Comparison of ENCODE assay signal across 8 cellular contexts in genomic region chr21:25881524-25882376, GRCh38.
DNase-seq lines count a peak whose midpoint lies in the region; ATAC-seq, FAIRE-seq and TF ChIP-seq lines count a peak whose summit lies in the region.

No MANE protein-coding gene starts in this region.

- no peaks in the 10 kb centered on the region for H3K79me1 ChIP-seq in H1 (ENCODE audit: low read depth, low read length)

- no peak overlapping the region; the same call in 1 of the 2 replicates for H4K8ac ChIP-seq in H1 (ENCODE audit: extremely low read depth, insufficient read depth, low read length)

- no peak for TF ChIP-seq POLR2A in H1 (IDR thresholded peaks at IDR 0.05; ENCODE audit: control extremely low read depth in 1 of 2, low read depth in 2 of 2, low read length in 2 of 2)

- no peak overlapping the region for H2AFZ ChIP-seq in H1 (ENCODE audit: low read length)

- TF ChIP-seq EP300 in H1 (IDR thresholded peaks at IDR 0.05; ENCODE audit: borderline replicate concordance in 1 of 2, low read depth in 2 of 2, low read length in 2 of 2): no peak

- TF ChIP-seq RAD21 in H1 (IDR thresholded peaks at IDR 0.05 in 1 of 2, conservative IDR thresholded peaks at IDR 0.05 in 1 of 2; ENCODE audit: low read depth in 2 of 2, low read length in 2 of 2): peak; percentile 81 to 86

- no peaks in the 10 kb centered on the region for H3K4me1 ChIP-seq in CD8-positive, alpha-beta memory T cell (ENCODE audit: insufficient read depth, low read length)
- H3K4me1 ChIP-seq in H1 (replicated peaks in 1 of 4; ENCODE audit: control insufficient read depth in 3 of 4, insufficient read depth in 4 of 4, low read length in 3 of 4) (no peaks in the 10 kb centered on the region), mucosa of descending colon (ENCODE audit: low read depth) (peaks cover 24% of the 10 kb centered on the region)

- no peak overlapping the region for H3K4me3 Mint-ChIP-seq in CD8-positive, alpha-beta memory T cell
- no peak overlapping the region for H3K4me3 Mint-ChIP-seq in activated CD8-positive, alpha-beta T cell treated with anti-CD3 and anti-CD28 coated beads for 36 hours
- H3K4me3 Mint-ChIP-seq in stimulated activated memory B cell treated with anti-CD40 and anti-IgM and Interleukin-4, amounts not matched to agents 10 μg/mL and 1 μg/mL and 100 μg/mL, for 72 hours: no peak overlapping the region

- H3K27ac ChIP-seq in CD8-positive, alpha-beta memory T cell (ENCODE audit: low read depth, low read length): no peak overlapping the region
- no peak overlapping the region for H3K27ac ChIP-seq in H1 (ENCODE audit: low read depth, low read length)

- H3K14ac ChIP-seq in H1 (ENCODE audit: insufficient read length): no peak overlapping the region

- peak; percentile 88 for ATAC-seq in HG03280 (IDR thresholded peaks at IDR 0.05; ENCODE audit: unreplicated experiment)
- ATAC-seq in activated CD8-positive, alpha-beta T cell treated with anti-CD3 and anti-CD28 coated beads for 36 hours: peak; percentile 83
- ATAC-seq in mucosa of descending colon: peak; percentile 75
- peak; percentile 65 for ATAC-seq in stimulated activated memory B cell treated with anti-CD40 and anti-IgM and Interleukin-4, amounts not matched to agents 10 μg/mL and 1 μg/mL and 100 μg/mL, for 72 hours

- intact Hi-C loops in activated CD8-positive, alpha-beta T cell treated with anti-CD3 and anti-CD28 coated beads for 36 hours (cut with micrococcal nuclease): loop anchor here (5.0 to 10.0 kb wide), 2 partner anchors 286 to 833 kb away; no protein-coding TSS in a partner anchor
- intact Hi-C loops in mucosa of descending colon (cut with DNase I, micrococcal nuclease): no loop called here

- peaks cover 2 to 8% of the 10 kb centered on the region in 2 donors for H3K27me3 Mint-ChIP-seq in CD8-positive, alpha-beta memory T cell
- no peaks in the 10 kb centered on the region for H3K27me3 Mint-ChIP-seq in activated CD8-positive, alpha-beta T cell treated with anti-CD3 and anti-CD28 coated beads for 36 hours
- no peaks in the 10 kb centered on the region for H3K27me3 Mint-ChIP-seq in stimulated activated memory B cell treated with anti-CD40 and anti-IgM and Interleukin-4, amounts not matched to agents 10 μg/mL and 1 μg/mL and 100 μg/mL, for 72 hours

- H2BK20ac ChIP-seq in H1 (ENCODE audit: low read length): no peak overlapping the region

- no peak overlapping the region for H2AK5ac ChIP-seq in H1 (ENCODE audit: low read depth, low read length)

- H3K79me2 ChIP-seq in H1 (ENCODE audit: control insufficient read depth in 1 of 2, insufficient read depth in 2 of 2, low read length in 2 of 2): no peaks in the 10 kb centered on the region

- H3K27me3 ChIP-seq in CD8-positive, alpha-beta memory T cell (ENCODE audit: insufficient read depth, low read length, poor library complexity, severe bottlenecking): no peaks in the 10 kb centered on the region
- H3K27me3 ChIP-seq in H1 (replicated peaks in 1 of 4; ENCODE audit: control insufficient read depth in 3 of 4, extremely low read depth in 1 of 4, insufficient read depth in 3 of 4, low read length in 3 of 4): no peaks in the 10 kb centered on the region

- H2BK12ac ChIP-seq in H1 (ENCODE audit: low read depth, low read length): no peak overlapping the region

- no peaks in the 10 kb centered on the region for H3K36me3 ChIP-seq in CD8-positive, alpha-beta memory T cell (ENCODE audit: insufficient read depth, low read length)
- H3K36me3 ChIP-seq in H1 (ENCODE audit: control insufficient read depth in 2 of 4, insufficient read depth in 4 of 4, low read length in 3 of 4) (peaks cover 4 to 31% (median 17%) of the 10 kb centered on the region in 4 experiments; a peak in 7 of 8 replicates), mucosa of descending colon (ENCODE audit: low read depth) (no peaks in the 10 kb centered on the region)

- POLR2A ChIA-PET in CD8-positive, alpha-beta memory T cell (lab: Charles Lee): no interaction called here
- POLR2A ChIA-PET in activated CD8-positive, alpha-beta T cell treated with anti-CD3 and anti-CD28 coated beads for 36 hours (lab: Charles Lee): no interaction called here
- POLR2A ChIA-PET in H1 (lab: Charles Lee; ENCODE audit: partially characterized antibody): no interaction called here

- WGBS in H1 (ENCODE audit: extremely low coverage in 1 of 2, insufficient coverage in 1 of 2, insufficient read length in 1 of 2, insufficient replicate concordance in 2 of 2, low coverage in 1 of 2, low lambda C conversion rate in 2 of 2, missing lambda C conversion rate in 1 of 2), 2 experiments: 71% methylated on average over 17 of the region's 17 CpGs; no CpG with 5 or more reads in 1 of the 2 experiments

- no peak overlapping the region for H2BK15ac ChIP-seq in H1 (ENCODE audit: low read length)

- no peak overlapping the region for H3K4me3 ChIP-seq in CD8-positive, alpha-beta memory T cell (ENCODE audit: low read length)
- H3K4me3 ChIP-seq in H1 (ENCODE audit: extremely low read depth in 1 of 4, insufficient read depth in 2 of 4, low read depth in 3 of 4, low read length in 4 of 4): no peak overlapping the region
- no peak overlapping the region for H3K4me3 ChIP-seq in mucosa of descending colon

- peak; percentile 11 to 64 (median 32) for DNase-seq in CD8-positive, alpha-beta memory T cell
- peak; percentile 35 for DNase-seq in GM19240 (ENCODE audit: insufficient read length, low spot score)
- DNase-seq in NCI-H82 (lab: John Stamatoyannopoulos, UW): peak; percentile 77
- peak; percentile 75 for DNase-seq in activated CD8-positive, alpha-beta T cell treated with anti-CD3 and anti-CD28 coated beads for 36 hours
- peak in 1 of 2 experiments; percentile 80 for DNase-seq in H1 (ENCODE audit: low read depth in 1 of 2, low spot score in 2 of 2)
- DNase-seq in mucosa of descending colon: peak; percentile 58 to 79 (median 72)

- peaks cover 0 to 4% (median 0%) of the 10 kb centered on the region in 3 donors for H3K4me1 Mint-ChIP-seq in CD8-positive, alpha-beta memory T cell
- H3K4me1 Mint-ChIP-seq in activated CD8-positive, alpha-beta T cell treated with anti-CD3 and anti-CD28 coated beads for 36 hours (ENCODE audit: low read depth): no peaks in the 10 kb centered on the region
- H3K4me1 Mint-ChIP-seq in stimulated activated memory B cell treated with anti-CD40 and anti-IgM and Interleukin-4, amounts not matched to agents 10 μg/mL and 1 μg/mL and 100 μg/mL, for 72 hours: no peaks in the 10 kb centered on the region

- H2BK5ac ChIP-seq in H1 (ENCODE audit: low read depth, low read length): no peak overlapping the region

- no peak overlapping the region for H3K4ac ChIP-seq in H1 (replicated peaks; ENCODE audit: insufficient read length, low read depth, low read length)

- peaks cover 0 to 2% of the 10 kb centered on the region in 2 experiments for H4K20me1 ChIP-seq in H1 (replicated peaks in 1 of 2; ENCODE audit: control insufficient read depth in 1 of 2, insufficient read depth in 2 of 2, low read length in 2 of 2)

- FAIRE-seq in H1 (lab: Jason Lieb, UNC): peak; percentile 95

- no peak overlapping the region for H3K9ac ChIP-seq in H1 (replicated peaks in 1 of 4; ENCODE audit: extremely low read depth in 1 of 4, low read depth in 3 of 4, low read length in 3 of 4)

- H3K23me2 ChIP-seq in H1 (ENCODE audit: low read depth, low read length): no peaks in the 10 kb centered on the region

- peaks cover 0 to 2% (median 0%) of the 10 kb centered on the region in 5 donors for H3K9me3 Mint-ChIP-seq in CD8-positive, alpha-beta memory T cell
- H3K9me3 Mint-ChIP-seq in activated CD8-positive, alpha-beta T cell treated with anti-CD3 and anti-CD28 coated beads for 36 hours: no peaks in the 10 kb centered on the region
- no peaks in the 10 kb centered on the region for H3K9me3 Mint-ChIP-seq in stimulated activated memory B cell treated with anti-CD40 and anti-IgM and Interleukin-4, amounts not matched to agents 10 μg/mL and 1 μg/mL and 100 μg/mL, for 72 hours

- CTCF ChIA-PET in CD8-positive, alpha-beta memory T cell (lab: Charles Lee): interaction anchor here (1.7 to 2.0 kb wide), 2 partner anchors 14 to 18 kb away, joined by 3 to 5 read pairs; no protein-coding TSS in a partner anchor
- CTCF ChIA-PET in activated CD8-positive, alpha-beta T cell treated with anti-CD3 and anti-CD28 coated beads for 36 hours (lab: Charles Lee): interaction anchor here (0.7 to 1.9 kb wide), 17 partner anchors 9 to 836 kb away, joined by 3 to 5 read pairs (median 3); no protein-coding TSS in a partner anchor
- CTCF ChIA-PET in H1 (lab: Charles Lee; ENCODE audit: partially characterized antibody): interaction anchor here (0.6 to 2.1 kb wide), 16 partner anchors 9 to 565 kb away, joined by 3 to 11 read pairs (median 3); no protein-coding TSS in a partner anchor

- TF ChIP-seq CTCF in activated CD8-positive, alpha-beta T cell treated with anti-CD3 and anti-CD28 coated beads for 36 hours (IDR thresholded peaks at IDR 0.05): peak; percentile 89
- peak; percentile 82 to 92 (median 91) for TF ChIP-seq CTCF in H1 (IDR thresholded peaks at IDR 0.05; ENCODE audit: control extremely low read depth in 1 of 3, insufficient read depth in 1 of 3, low read depth in 1 of 3, low read length in 3 of 3)
- TF ChIP-seq CTCF in mucosa of descending colon (IDR thresholded peaks at IDR 0.05): peak; percentile 89

- H3K27ac Mint-ChIP-seq in CD8-positive, alpha-beta memory T cell: peak overlapping the region in 1 of 8 donors; percentile 5
- no peak overlapping the region for H3K27ac Mint-ChIP-seq in activated CD8-positive, alpha-beta T cell treated with anti-CD3 and anti-CD28 coated beads for 36 hours
- H3K27ac Mint-ChIP-seq in stimulated activated memory B cell treated with anti-CD40 and anti-IgM and Interleukin-4, amounts not matched to agents 10 μg/mL and 1 μg/mL and 100 μg/mL, for 72 hours: no peak overlapping the region

- H3K4me2 ChIP-seq in H1 (ENCODE audit: insufficient read depth in 1 of 2, low read depth in 2 of 2, low read length in 2 of 2): no peak overlapping the region

- H4K91ac ChIP-seq in H1 (replicated peaks; ENCODE audit: insufficient read length, low read length): no peak overlapping the region

- H2BK120ac ChIP-seq in H1 (replicated peaks; ENCODE audit: low read depth, low read length): no peak overlapping the region

- H3K36me3 Mint-ChIP-seq in CD8-positive, alpha-beta memory T cell: no peaks in the 10 kb centered on the region
- peaks cover 4% of the 10 kb centered on the region for H3K36me3 Mint-ChIP-seq in activated CD8-positive, alpha-beta T cell treated with anti-CD3 and anti-CD28 coated beads for 36 hours (ENCODE audit: low read depth)
- H3K36me3 Mint-ChIP-seq in stimulated activated memory B cell treated with anti-CD40 and anti-IgM and Interleukin-4, amounts not matched to agents 10 μg/mL and 1 μg/mL and 100 μg/mL, for 72 hours: peaks cover 4% of the 10 kb centered on the region

- H3K9me3 ChIP-seq in CD8-positive, alpha-beta memory T cell (ENCODE audit: low read length): no peaks in the 10 kb centered on the region
- H3K9me3 ChIP-seq in H1 (ENCODE audit: insufficient read depth in 2 of 2, low read depth in 1 of 2, low read length in 1 of 2) (no peaks in the 10 kb centered on the region), mucosa of descending colon (no peaks in the 10 kb centered on the region)

- H3K56ac ChIP-seq in H1 (replicated peaks; ENCODE audit: insufficient read length, low read depth, low read length): no peak overlapping the region

- no peak overlapping the region for H3K18ac ChIP-seq in H1 (ENCODE audit: extremely low read depth, low read length)

- no peak overlapping the region for H4K5ac ChIP-seq in H1 (ENCODE audit: insufficient read length, low read depth, low read length)

- H3K23ac ChIP-seq in H1 (ENCODE audit: insufficient read length): no peak overlapping the region
